Comparison of ENCODE assay signal across 4 cellular contexts in the genomic region with DNA sequence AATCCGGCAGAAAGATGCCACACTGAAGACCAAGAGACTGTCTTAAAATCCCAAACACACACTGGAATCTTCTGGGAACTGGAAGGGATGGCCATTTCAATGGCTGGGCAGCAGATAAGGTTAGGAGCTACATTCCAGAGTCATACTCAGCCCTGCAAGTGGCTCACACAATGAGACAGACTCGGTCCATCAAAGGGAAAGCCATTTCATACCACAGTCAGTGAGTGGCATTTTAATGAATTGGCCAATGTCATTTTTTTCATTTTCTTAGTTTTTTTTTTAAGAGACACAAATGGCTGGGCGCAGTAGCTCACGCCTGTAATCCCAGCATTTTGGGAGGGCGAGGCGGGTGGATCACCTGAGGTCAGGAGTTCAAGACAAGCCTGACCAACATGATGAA. TPM values are rescaled to one million over a fixed set of nuclear protein-coding genes. Genes with fewer than 3 reads are reported as not detected.
"Had no signal": no experiment of that assay in that cellular context is flagged by ENCODE, and none has a peak within 500 bp of the region (broad histone marks: within the 10 kb centered on the region; RNA-seq: fewer than 3 reads in every experiment).

No MANE protein-coding gene starts in this region.

- H3K4me3 Mint-ChIP-seq: H9, IgD-negative memory B cell had no signal

- H3K4me1 Mint-ChIP-seq: H9, IgD-negative memory B cell had no signal

- H3K27me3 Mint-ChIP-seq: IgD-negative memory B cell had no signal

- H3K27ac Mint-ChIP-seq: IgD-negative memory B cell had no signal

- H3K9me3 Mint-ChIP-seq: H9, IgD-negative memory B cell had no signal

- DNase-seq: H9, HCEC 1CT, KG1 had no signal

RNA-seq across cellular contexts. Expression of a gene that starts 17.9 kb away (rescaled TPM):
- polyA plus RNA-seq: IgD-negative memory B cell had no signal
